ENCODE assay signal across 8 cellular contexts in the genomic region with DNA sequence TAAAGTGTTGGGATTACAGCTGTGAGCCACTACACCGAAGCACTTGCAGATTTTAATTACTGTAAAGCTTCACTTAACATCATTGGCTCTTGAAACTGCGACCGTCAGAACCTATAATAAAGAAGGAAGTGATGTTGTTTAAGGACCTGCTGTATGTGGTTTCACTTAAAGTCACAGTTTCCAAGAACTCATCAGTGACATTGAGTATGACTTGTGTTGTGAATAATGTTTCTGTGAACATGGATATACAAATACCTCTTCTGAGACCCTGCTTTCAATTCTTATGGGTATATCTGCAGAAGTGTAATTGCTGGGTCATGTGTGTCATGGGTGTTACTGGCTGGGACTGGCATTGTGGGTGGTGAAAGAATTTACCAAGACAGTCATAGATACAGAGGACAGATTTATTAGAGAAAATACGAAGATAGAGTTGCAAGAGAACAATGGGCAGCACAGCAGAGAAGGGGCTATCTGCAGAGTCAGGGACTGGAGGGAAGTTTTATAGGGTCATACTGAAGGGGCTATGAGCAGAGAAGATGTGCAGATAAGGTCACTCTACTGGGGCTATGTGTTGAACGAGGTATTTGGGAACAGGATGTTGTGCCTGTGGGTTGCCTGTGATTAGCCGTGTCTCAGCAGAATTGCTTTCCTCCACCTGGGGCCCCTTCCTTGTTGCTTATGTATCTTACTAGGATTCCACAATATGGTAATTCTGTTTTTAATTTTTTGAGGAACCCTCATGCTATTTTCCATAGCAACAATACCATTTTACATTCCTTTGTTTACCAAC. TPM values are rescaled to one million over a fixed set of nuclear protein-coding genes. Genes with fewer than 3 reads are reported as not detected.
DNase-seq lines count a peak whose midpoint lies in the region; ATAC-seq, FAIRE-seq and TF ChIP-seq lines count a peak whose summit lies in the region.

No MANE protein-coding gene starts in this region.

- no peaks in the 10 kb centered on the region for H3K27me3 ChIP-seq in tibial artery
- no peaks in the 10 kb centered on the region for H3K27me3 ChIP-seq in Peyer's patch

- peaks cover 0 to 14% (median 10%) of the 10 kb centered on the region in 4 donors for H3K4me1 ChIP-seq in tibial artery
- H3K4me1 ChIP-seq in kidney (ENCODE audit: control insufficient read depth in 1 of 2, insufficient read depth in 1 of 2, low read depth in 1 of 2, low read length in 2 of 2), result peaks cover 2 to 5% of the 10 kb centered on the region in 2 donors
- peaks cover 0 to 14% (median 7%) of the 10 kb centered on the region in 4 donors for H3K4me1 ChIP-seq in Peyer's patch

- H3K9me3 Mint-ChIP-seq in activated naive CD8-positive, alpha-beta T cell (ENCODE audit: low read depth), result no peaks in the 10 kb centered on the region

- intact Hi-C loops in tibial artery (cut with DNase I; ENCODE audit: low total_unique reads) (no loop called here), kidney (cut with DNase I) (no loop called here)

- FAIRE-seq in urothelium cell line (lab: Jason Lieb, UNC) (no peak), kidney (lab: Jason Lieb, UNC) (no peak)

- H3K9ac ChIP-seq in kidney (ENCODE audit: low read length in 2 of 2), result no peak overlapping the region

- H3K27ac Mint-ChIP-seq in activated naive CD8-positive, alpha-beta T cell, result peak overlapping the region; percentile 91

- H3K27me3 Mint-ChIP-seq in activated naive CD8-positive, alpha-beta T cell, result no peaks in the 10 kb centered on the region

- H3K4me1 Mint-ChIP-seq in activated naive CD8-positive, alpha-beta T cell (ENCODE audit: low read depth), result peaks cover 42% of the 10 kb centered on the region

- no peak for DNase-seq in urothelium cell line (ENCODE audit: low spot score)
- no peak for DNase-seq in tibial artery
- DNase-seq in kidney, result no peak
- no peak for DNase-seq in Peyer's patch

- peak overlapping the region; percentile 48 for H3K4me3 Mint-ChIP-seq in activated naive CD8-positive, alpha-beta T cell

- no peak overlapping the region for H3K4me3 ChIP-seq in tibial artery
- no peak overlapping the region for H3K4me3 ChIP-seq in kidney (ENCODE audit: low read length in 2 of 2)
- H3K4me3 ChIP-seq in Peyer's patch, result no peak overlapping the region

- ATAC-seq in GM18499 (IDR thresholded peaks at IDR 0.05; ENCODE audit: insufficient read depth, unreplicated experiment) (peak; percentile 51), GM21515 (IDR thresholded peaks at IDR 0.05; ENCODE audit: unreplicated experiment) (peak; percentile 51), HG03558 (IDR thresholded peaks at IDR 0.05; ENCODE audit: extremely low read depth, unreplicated experiment) (peak; percentile 43)

- H3K36me3 Mint-ChIP-seq in activated naive CD8-positive, alpha-beta T cell, result peaks cover 4% of the 10 kb centered on the region

- TF ChIP-seq POLR2A in Peyer's patch (IDR thresholded peaks at IDR 0.05), result no peak

- H3K27ac ChIP-seq in tibial artery (no peak overlapping the region), kidney (ENCODE audit: low read depth in 2 of 2, low read length in 2 of 2) (no peak overlapping the region), Peyer's patch (peak overlapping the region in 1 of 4 donors; percentile 39)

- H3K36me3 ChIP-seq in tibial artery, result peaks cover 0 to 6% (median 0%) of the 10 kb centered on the region in 3 donors
- no peaks in the 10 kb centered on the region for H3K36me3 ChIP-seq in kidney (ENCODE audit: control insufficient read depth in 1 of 2, insufficient read depth in 2 of 2, low read length in 2 of 2)
- H3K36me3 ChIP-seq in Peyer's patch, result peaks cover 0 to 15% (median 0%) of the 10 kb centered on the region in 3 donors

- H3K9me3 ChIP-seq in tibial artery (no peaks in the 10 kb centered on the region), kidney (ENCODE audit: control insufficient read depth in 1 of 2, low read length in 2 of 2) (no peaks in the 10 kb centered on the region), Peyer's patch (no peaks in the 10 kb centered on the region)

- TF ChIP-seq CTCF in tibial artery (IDR thresholded peaks at IDR 0.05) (no peak), kidney (IDR thresholded peaks at IDR 0.05; ENCODE audit: borderline replicate concordance, extremely low read depth, insufficient read depth) (no peak), Peyer's patch (IDR thresholded peaks at IDR 0.05) (no peak)

RNA-seq across cellular contexts. Expression of a gene that starts 4.5 kb away (rescaled TPM):
- total RNA-seq in kidney, result 102 TPM
- 290 TPM for polyA plus RNA-seq in kidney (ENCODE audit: insufficient read depth, low read depth, low replicate concordance)
- 100 to 1,000 TPM in 1 of 4 donors, 10 to 100 TPM in 3; 75.5 to 155 (median 88.7) TPM for total RNA-seq in Peyer's patch

RNA-seq across cellular contexts. Expression of a gene that starts 4.7 kb away (rescaled TPM):
- total RNA-seq in kidney (26.2 TPM), Peyer's patch (10 to 100 TPM; 11.0 to 20.6 (median 14.6) TPM)
- polyA plus RNA-seq in kidney (ENCODE audit: insufficient read depth, low read depth, low replicate concordance), result 86.2 TPM

RNA-seq across cellular contexts. Expression of a gene that starts 43.7 kb away (rescaled TPM):
- total RNA-seq in kidney, result 9.0 TPM
- 3.0 TPM for polyA plus RNA-seq in kidney (ENCODE audit: insufficient read depth, low read depth, low replicate concordance)
- 10 to 100 TPM in 1 of 4 donors, 1 to 10 TPM in 3; 1.6 to 12.4 (median 5.7) TPM for total RNA-seq in Peyer's patch

RNA-seq across cellular contexts. Expression of a gene that starts 46.4 kb away (rescaled TPM):
- 40.7 TPM for total RNA-seq in kidney
- 23.7 TPM for polyA plus RNA-seq in kidney (ENCODE audit: insufficient read depth, low read depth, low replicate concordance)
- 10 to 100 TPM; 35.7 to 59.4 (median 36.5) TPM for total RNA-seq in Peyer's patch
